12 cellular contexts compared by ENCODE assay signal in genomic region chr9:124266139-124266825, GRCh38. TPM values are rescaled to one million over a fixed set of nuclear protein-coding genes. Genes with fewer than 3 reads are reported as not detected.
DNase-seq lines count a peak whose midpoint lies in the region; ATAC-seq and TF ChIP-seq lines count a peak whose summit lies in the region.
"Had no signal": no experiment of that assay in that cellular context is flagged by ENCODE, and none has a peak within 500 bp of the region (broad histone marks: within the 10 kb centered on the region; RNA-seq: fewer than 3 reads in every experiment).

No MANE protein-coding gene starts in this region.

- DNase-seq in GM12865 (ENCODE audit: low read depth) (no peak), T-helper 17 cell (no peak), NCI-H446 (lab: John Stamatoyannopoulos, UW) (no peak), NCI-H526 (lab: John Stamatoyannopoulos, UW) (no peak)
- no peak for DNase-seq in stimulated activated effector memory CD8-positive, alpha-beta T cell treated with anti-CD3 and anti-CD28 coated beads, Interleukin-12 subunit alpha, Interleukin-12 subunit beta, amount 100 ng/mL, for 72 hours (ENCODE audit: low spot score in 2 of 2)
- no peak for DNase-seq in activated naive CD4-positive, alpha-beta T cell treated with anti-CD3 and anti-CD28 coated beads for 36 hours
- DNase-seq: activated CD8-positive, alpha-beta T cell treated with anti-CD3 and anti-CD28 coated beads, Interleukin-2, amount 10 ng/mL, durations not matched to agents 7 days and 5 days; activated naive CD4-positive, alpha-beta T cell treated with anti-CD3 and anti-CD28 coated beads, Interleukin-2, amount 10 ng/mL, durations not matched to agents 7 days and 5 days; T-helper 1 cell had no signal

- peak overlapping the region; percentile 17 for H3K4me3 ChIP-seq in GM12865 (ENCODE audit: low read depth, low read length)

- no peak for TF ChIP-seq CTCF in GM12865 (IDR thresholded peaks at IDR 0.05; ENCODE audit: insufficient read depth, low read depth, low read length, missing control alignments)

- H3K27ac Mint-ChIP-seq in T-helper 17 cell = no peak overlapping the region
- peak overlapping the region; percentile 48 for H3K27ac Mint-ChIP-seq in stimulated activated effector memory CD8-positive, alpha-beta T cell treated with anti-CD3 and anti-CD28 coated beads, Interleukin-12 subunit alpha, Interleukin-12 subunit beta, amount 100 ng/mL, for 72 hours
- H3K27ac Mint-ChIP-seq in activated naive CD4-positive, alpha-beta T cell treated with anti-CD3 and anti-CD28 coated beads for 36 hours = no peak overlapping the region
- H3K27ac Mint-ChIP-seq: activated CD8-positive, alpha-beta T cell treated with anti-CD3 and anti-CD28 coated beads, Interleukin-2, amount 10 ng/mL, durations not matched to agents 7 days and 5 days; activated naive CD4-positive, alpha-beta T cell treated with anti-CD3 and anti-CD28 coated beads, Interleukin-2, amount 10 ng/mL, durations not matched to agents 7 days and 5 days had no signal

- H3K9me3 Mint-ChIP-seq in stimulated activated effector memory CD8-positive, alpha-beta T cell treated with anti-CD3 and anti-CD28 coated beads, Interleukin-12 subunit alpha, Interleukin-12 subunit beta, amount 100 ng/mL, for 72 hours = no peaks in the 10 kb centered on the region
- H3K9me3 Mint-ChIP-seq in activated naive CD4-positive, alpha-beta T cell treated with anti-CD3 and anti-CD28 coated beads for 36 hours = no peaks in the 10 kb centered on the region
- H3K9me3 Mint-ChIP-seq: activated naive CD4-positive, alpha-beta T cell treated with anti-CD3 and anti-CD28 coated beads, Interleukin-2, amount 10 ng/mL, durations not matched to agents 7 days and 5 days had no signal

- ATAC-seq in T-helper 17 cell = no peak
- no peak for ATAC-seq in stimulated activated effector memory CD8-positive, alpha-beta T cell treated with anti-CD3 and anti-CD28 coated beads, Interleukin-12 subunit alpha, Interleukin-12 subunit beta, amount 100 ng/mL, for 72 hours
- ATAC-seq in GM19023 (IDR thresholded peaks at IDR 0.05; ENCODE audit: unreplicated experiment) = no peak

- no peaks in the 10 kb centered on the region for H3K27me3 ChIP-seq in layer of hippocampus (ENCODE audit: control insufficient read depth, insufficient read depth, low read length)
- H3K27me3 ChIP-seq: dorsolateral prefrontal cortex had no signal

- no peaks in the 10 kb centered on the region for H3K36me3 Mint-ChIP-seq in T-helper 17 cell (ENCODE audit: low read depth)
- H3K36me3 Mint-ChIP-seq in stimulated activated effector memory CD8-positive, alpha-beta T cell treated with anti-CD3 and anti-CD28 coated beads, Interleukin-12 subunit alpha, Interleukin-12 subunit beta, amount 100 ng/mL, for 72 hours = peaks cover 12% of the 10 kb centered on the region
- no peaks in the 10 kb centered on the region for H3K36me3 Mint-ChIP-seq in activated naive CD4-positive, alpha-beta T cell treated with anti-CD3 and anti-CD28 coated beads for 36 hours (ENCODE audit: low read depth)
- H3K36me3 Mint-ChIP-seq: activated naive CD4-positive, alpha-beta T cell treated with anti-CD3 and anti-CD28 coated beads, Interleukin-2, amount 10 ng/mL, durations not matched to agents 7 days and 5 days had no signal

- H3K27me3 Mint-ChIP-seq in T-helper 17 cell = no peaks in the 10 kb centered on the region
- H3K27me3 Mint-ChIP-seq in activated naive CD4-positive, alpha-beta T cell treated with anti-CD3 and anti-CD28 coated beads for 36 hours (ENCODE audit: low read depth) = peaks cover 12% of the 10 kb centered on the region

- H3K27ac ChIP-seq in layer of hippocampus (ENCODE audit: low read depth, low read length) = peak overlapping the region; percentile 27

- peaks cover 16% of the 10 kb centered on the region for H3K4me1 Mint-ChIP-seq in T-helper 17 cell
- H3K4me1 Mint-ChIP-seq in stimulated activated effector memory CD8-positive, alpha-beta T cell treated with anti-CD3 and anti-CD28 coated beads, Interleukin-12 subunit alpha, Interleukin-12 subunit beta, amount 100 ng/mL, for 72 hours = peaks cover 42% of the 10 kb centered on the region
- no peaks in the 10 kb centered on the region for H3K4me1 Mint-ChIP-seq in activated naive CD4-positive, alpha-beta T cell treated with anti-CD3 and anti-CD28 coated beads for 36 hours (ENCODE audit: low read depth)

- CTCF ChIA-PET in activated naive CD4-positive, alpha-beta T cell treated with anti-CD3 and anti-CD28 coated beads for 36 hours (lab: Charles Lee) = no interaction called here

- no peaks in the 10 kb centered on the region for H3K9me3 ChIP-seq in T-helper 17 cell (ENCODE audit: control insufficient read depth, low read length, poor library complexity, severe bottlenecking)

- intact Hi-C loops in activated naive CD4-positive, alpha-beta T cell treated with anti-CD3 and anti-CD28 coated beads for 36 hours (cut with micrococcal nuclease) = no loop called here

- H3K4me3 Mint-ChIP-seq in T-helper 17 cell = peak overlapping the region; percentile 31
- no peak overlapping the region for H3K4me3 Mint-ChIP-seq in stimulated activated effector memory CD8-positive, alpha-beta T cell treated with anti-CD3 and anti-CD28 coated beads, Interleukin-12 subunit alpha, Interleukin-12 subunit beta, amount 100 ng/mL, for 72 hours
- H3K4me3 Mint-ChIP-seq in activated naive CD4-positive, alpha-beta T cell treated with anti-CD3 and anti-CD28 coated beads for 36 hours = no peak overlapping the region
- H3K4me3 Mint-ChIP-seq: activated CD8-positive, alpha-beta T cell treated with anti-CD3 and anti-CD28 coated beads, Interleukin-2, amount 10 ng/mL, durations not matched to agents 7 days and 5 days; activated naive CD4-positive, alpha-beta T cell treated with anti-CD3 and anti-CD28 coated beads, Interleukin-2, amount 10 ng/mL, durations not matched to agents 7 days and 5 days had no signal

RNA-seq across cellular contexts. Expression of gene NEK6, which starts 8.5 kb away (rescaled TPM):
- 10 to 100 TPM in 1 of 2 donors, 1 to 10 TPM in 1; 7.8 to 12.7 TPM for total RNA-seq in T-helper 17 cell
- total RNA-seq in activated naive CD4-positive, alpha-beta T cell treated with anti-CD3 and anti-CD28 coated beads for 36 hours = 1 to 10 TPM in 1 of 2 experiments, under 1 TPM in 1; 0.89 to 1.5 TPM
